Comparison of ENCODE assay signal across 14 cellular contexts in genomic region chr2:234404957-234405356, GRCh38.
"Had no signal": no experiment of that assay in that cellular context is flagged by ENCODE, and none has a peak within 500 bp of the region (broad histone marks: within the 10 kb centered on the region; RNA-seq: fewer than 3 reads in every experiment).

No MANE protein-coding gene starts in this region.

- H3K4me3 Mint-ChIP-seq: activated CD4-positive, alpha-beta T cell treated with anti-CD3 and anti-CD28 coated beads, Interleukin-2, amount 10 ng/mL, durations not matched to agents 7 days and 5 days; brain had no signal

- H3K27me3 ChIP-seq: thyroid gland had no signal

- H3K4me3 ChIP-seq: thyroid gland had no signal

- H3K27ac Mint-ChIP-seq: activated CD4-positive, alpha-beta T cell treated with anti-CD3 and anti-CD28 coated beads, Interleukin-2, amount 10 ng/mL, durations not matched to agents 7 days and 5 days; activated naive CD4-positive, alpha-beta T cell treated with anti-CD3 and anti-CD28 coated beads, Interleukin-2, amount 50 U/mL, for 72 hours; brain had no signal

- H3K4me1 ChIP-seq: thyroid gland had no signal

- DNase-seq: activated CD4-positive, alpha-beta T cell treated with anti-CD3 and anti-CD28 coated beads, Interleukin-2, amount 10 ng/mL, durations not matched to agents 7 days and 5 days; activated CD4-positive, CD25-positive, alpha-beta regulatory T cell; amniotic stem cell; glutamatergic neuron; left cardiac atrium; mammary epithelial cell; naive thymus-derived CD4-positive, alpha-beta T cell; nucleus accumbens; stimulated activated CD4-positive, alpha-beta T cell treated with anti-CD3 and anti-CD28 coated beads, Interleukin-2, amount 100 ng/mL, for 48 hours; stimulated activated CD8-positive, alpha-beta memory T cell treated with anti-CD3 and anti-CD28 coated beads, Interleukin-4, amount 100 ng/mL, for 48 hours; T-helper 2 cell; thyroid gland had no signal

- H3K36me3 Mint-ChIP-seq: brain had no signal

- H3K27ac ChIP-seq: thyroid gland had no signal

- H3K9me3 ChIP-seq: thyroid gland had no signal

- H3K36me3 ChIP-seq: thyroid gland had no signal

- H3K27me3 Mint-ChIP-seq: activated CD4-positive, alpha-beta T cell treated with anti-CD3 and anti-CD28 coated beads, Interleukin-2, amount 10 ng/mL, durations not matched to agents 7 days and 5 days; naive thymus-derived CD4-positive, alpha-beta T cell had no signal
